Comparison of ENCODE assay signal across 10 cellular contexts in genomic region chr3:99645277-99646106, GRCh38. TPM values are rescaled to one million over a fixed set of nuclear protein-coding genes. Genes with fewer than 3 reads are reported as not detected.
DNase-seq lines count a peak whose midpoint lies in the region; ATAC-seq and TF ChIP-seq lines count a peak whose summit lies in the region.
"Had no signal": no experiment of that assay in that cellular context is flagged by ENCODE, and none has a peak within 500 bp of the region (broad histone marks: within the 10 kb centered on the region; RNA-seq: fewer than 3 reads in every experiment).

No MANE protein-coding gene starts in this region.

- in situ Hi-C loops in gastrocnemius medialis (cut with MboI; ENCODE audit: low sequenced_read_pairs in 4 of 4) = no loop called here

- peak; percentile 72 for DNase-seq in OCI-M1 (lab: John Stamatoyannopoulos, UW)
- peak; percentile 86 for DNase-seq in fibroblast of the aortic adventitia (ENCODE audit: low read depth)
- no peak for DNase-seq in gastrocnemius medialis
- DNase-seq in DMS114 treated with DMSO at 0.1 percent for 48 hours (lab: John Stamatoyannopoulos, UW; ENCODE audit: unreplicated experiment) = no peak
- no peak for DNase-seq in middle frontal gyrus (ENCODE audit: extremely low spot score, low spot score)
- no peak for DNase-seq in HK-2 (ENCODE audit: unreplicated experiment)

- H3K27me3 ChIP-seq in gastrocnemius medialis = no peaks in the 10 kb centered on the region

- H3K4me3 ChIP-seq in fibroblast of the aortic adventitia (ENCODE audit: low read depth, low read length) (no peak overlapping the region), gastrocnemius medialis (no peak overlapping the region)
- H3K4me3 ChIP-seq: SK-N-MC had no signal

- intact Hi-C loops in gastrocnemius medialis (cut with DNase I; ENCODE audit: low total_unique reads) = loop anchor here (1.0 to 2.0 kb wide), 2 partner anchors 41 to 108 kb away; no protein-coding TSS in a partner anchor

- ATAC-seq in gastrocnemius medialis (peak; percentile 27 to 34), esophagus mucosa (no peak)

- no peaks in the 10 kb centered on the region for H3K36me3 ChIP-seq in gastrocnemius medialis
- H3K36me3 ChIP-seq: neutrophil had no signal

- peak overlapping the region; percentile 24 to 44 (median 36) for H3K27ac ChIP-seq in gastrocnemius medialis
- H3K27ac ChIP-seq: neutrophil, SK-N-MC had no signal

- H3K9me3 ChIP-seq in gastrocnemius medialis = no peaks in the 10 kb centered on the region
- H3K9me3 ChIP-seq: neutrophil had no signal

- TF ChIP-seq CTCF in GM12872 (IDR thresholded peaks at IDR 0.05; ENCODE audit: insufficient read depth, low read depth, low read length) = peak; percentile 66
- peak; percentile 61 for TF ChIP-seq CTCF in fibroblast of the aortic adventitia (IDR thresholded peaks at IDR 0.05; ENCODE audit: insufficient read depth, low read length)
- TF ChIP-seq CTCF in gastrocnemius medialis (IDR thresholded peaks at IDR 0.05 in 4 of 5, conservative IDR thresholded peaks at IDR 0.05 in 1 of 5) = peak; percentile 30 to 71 (median 52)

- TF ChIP-seq POLR2A in gastrocnemius medialis (IDR thresholded peaks at IDR 0.05) = no peak

- no peaks in the 10 kb centered on the region for H3K4me1 ChIP-seq in gastrocnemius medialis

RNA-seq across cellular contexts. Expression of gene COL8A1, which starts 7.1 kb away (rescaled TPM):
- total RNA-seq in fibroblast of the aortic adventitia (ENCODE audit: low replicate concordance) (24.3 and 25.1 TPM in 2 replicates), gastrocnemius medialis (1 to 10 TPM; 2.2 to 8.6 (median 5.1) TPM), esophagus mucosa (2.2 TPM)

Comparison
In these comparisons a context has a peak if more than half of its experiments do, and no peak if none do; other contexts are left out.
1. DNase-seq: peak in OCI-M1 (single experiment) and fibroblast of the aortic adventitia (single experiment); none in gastrocnemius medialis (0 of 2), DMS114 treated with DMSO at 0.1 percent for 48 hours (single experiment), middle frontal gyrus (single experiment) and HK-2 (single experiment).
2. Peak in every context shown above with its lines, with median percentiles within 50 percentile points of each other: CTCF ChIP-seq.